ENCODE assay signal across 27 cellular contexts in the genomic region with DNA sequence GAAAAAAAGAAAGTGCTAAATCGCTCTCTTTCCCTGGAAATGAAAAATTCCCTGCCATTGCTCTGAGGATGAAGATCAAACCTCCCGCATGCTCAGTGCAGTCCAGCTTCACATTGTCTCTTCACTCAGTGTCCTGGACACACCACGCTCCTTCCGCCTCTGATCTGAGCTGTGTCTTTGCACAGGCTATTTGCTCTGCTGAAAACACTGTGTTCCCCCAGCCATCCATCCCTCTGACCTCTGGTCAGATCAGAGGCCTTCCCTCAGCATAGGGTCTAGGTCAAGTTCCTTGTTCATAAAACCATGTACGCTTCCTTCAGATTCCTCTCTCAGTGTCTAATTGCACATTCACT. TPM values are rescaled to one million over a fixed set of nuclear protein-coding genes. Genes with fewer than 3 reads are reported as not detected.
DNase-seq lines count a peak whose midpoint lies in the region; ATAC-seq and TF ChIP-seq lines count a peak whose summit lies in the region.
"Had no signal": no experiment of that assay in that cellular context is flagged by ENCODE, and none has a peak within 500 bp of the region (broad histone marks: within the 10 kb centered on the region; RNA-seq: fewer than 3 reads in every experiment).

No MANE protein-coding gene starts in this region.

- H3K4me3 Mint-ChIP-seq in H9 (no peak overlapping the region), WTC11 (no peak overlapping the region), mesothelial cell of epicardium (peak overlapping the region; percentile 32)
- H3K4me3 Mint-ChIP-seq: activated CD8-positive, alpha-beta T cell treated with anti-CD3 and anti-CD28 coated beads, Interleukin-2, amount 10 ng/mL, durations not matched to agents 7 days and 5 days; IgD-negative memory B cell; naive thymus-derived CD4-positive, alpha-beta T cell; stimulated activated memory B cell treated with anti-CD40 and anti-IgM and Interleukin-4, amounts not matched to agents 10 μg/mL and 1 μg/mL and 100 μg/mL, for 72 hours had no signal

- H3K27me3 Mint-ChIP-seq in H9 (ENCODE audit: low read depth): no peaks in the 10 kb centered on the region
- no peaks in the 10 kb centered on the region for H3K27me3 Mint-ChIP-seq in WTC11 (ENCODE audit: low read depth)
- H3K27me3 Mint-ChIP-seq in mesothelial cell of epicardium (ENCODE audit: low read depth): no peaks in the 10 kb centered on the region
- H3K27me3 Mint-ChIP-seq: IgD-negative memory B cell; naive thymus-derived CD4-positive, alpha-beta T cell; stimulated activated memory B cell treated with anti-CD40 and anti-IgM and Interleukin-4, amounts not matched to agents 10 μg/mL and 1 μg/mL and 100 μg/mL, for 72 hours had no signal

- no peaks in the 10 kb centered on the region for H3K4me1 ChIP-seq in H9 (ENCODE audit: insufficient read depth, low read length)
- peaks cover 46 to 50% of the 10 kb centered on the region in 2 donors for H3K4me1 ChIP-seq in thyroid gland

- TF ChIP-seq POLR2A in thyroid gland (IDR thresholded peaks at IDR 0.05): no peak

- H3K36me3 ChIP-seq in thyroid gland: peaks cover 13 to 41% of the 10 kb centered on the region in 2 donors
- H3K36me3 ChIP-seq: ovary had no signal

- TF ChIP-seq CTCF in H9 (conservative IDR thresholded peaks at IDR 0.05) (no peak), WTC11 (IDR thresholded peaks at IDR 0.05) (no peak), mesothelial cell of epicardium (IDR thresholded peaks at IDR 0.05; ENCODE audit: unreplicated experiment) (no peak), thyroid gland (IDR thresholded peaks at IDR 0.05) (no peak)

- H2BK12ac ChIP-seq in H9 (ENCODE audit: insufficient read length, low read depth, low read length): no peak overlapping the region

- H3K18ac ChIP-seq in H9 (ENCODE audit: insufficient read length, low read depth, low read length): no peak overlapping the region

- H3K9me3 Mint-ChIP-seq in H9 (no peaks in the 10 kb centered on the region), WTC11 (no peaks in the 10 kb centered on the region), mesothelial cell of epicardium (no peaks in the 10 kb centered on the region)
- H3K9me3 Mint-ChIP-seq: activated naive CD4-positive, alpha-beta T cell treated with anti-CD3 and anti-CD28 coated beads, Interleukin-2, amount 50 U/mL, for 72 hours; IgD-negative memory B cell; stimulated activated memory B cell treated with anti-CD40 and anti-IgM and Interleukin-4, amounts not matched to agents 10 μg/mL and 1 μg/mL and 100 μg/mL, for 72 hours had no signal

- no peak for DNase-seq in H9
- no peak for DNase-seq in WTC11 (ENCODE audit: low spot score)
- no peak for DNase-seq in mesothelial cell of epicardium (ENCODE audit: low spot score in 2 of 2, unreplicated experiment in 2 of 2)
- DNase-seq in thyroid gland: no peak
- no peak for DNase-seq in activated CD4-positive, alpha-beta T cell treated with anti-CD3 and anti-CD28 coated beads for 48 hours
- DNase-seq in A172 (ENCODE audit: low spot score): no peak
- DNase-seq in kidney glomerular epithelial cell (lab: John Stamatoyannopoulos, UW): no peak
- DNase-seq: activated CD4-positive, CD25-positive, alpha-beta regulatory T cell treated with anti-CD3 and anti-CD28 coated beads, Interleukin-2, amount 50 U/mL, for 72 hours; activated CD8-positive, alpha-beta T cell treated with anti-CD3 and anti-CD28 coated beads, Interleukin-2, amount 10 ng/mL, durations not matched to agents 7 days and 5 days; amygdala; C1 segment of cervical spinal cord; COR-L47; effector CD4-positive, alpha-beta T cell; naive thymus-derived CD4-positive, alpha-beta T cell; NCI-H2107; NCI-H345; NCI-H69; ovary; retina; Right ventricle myocardium superior; T-helper 2 cell had no signal

- H3K36me3 Mint-ChIP-seq in H9 (ENCODE audit: insufficient read depth in 1 of 3, low read depth in 3 of 3): peaks cover 12 to 75% (median 68%) of the 10 kb centered on the region in 3 experiments; a peak in 6 of 7 replicates
- H3K36me3 Mint-ChIP-seq in WTC11: peaks cover 39% of the 10 kb centered on the region
- H3K36me3 Mint-ChIP-seq in mesothelial cell of epicardium: peaks cover 53% of the 10 kb centered on the region
- H3K36me3 Mint-ChIP-seq: activated naive CD4-positive, alpha-beta T cell treated with anti-CD3 and anti-CD28 coated beads, Interleukin-2, amount 50 U/mL, for 72 hours had no signal

- H3K79me1 ChIP-seq in H9 (ENCODE audit: insufficient read depth, low read depth, low read length, poor library complexity, severe bottlenecking): no peaks in the 10 kb centered on the region

- no peak overlapping the region for H2AFZ ChIP-seq in H9 (ENCODE audit: low read length)

- H2BK5ac ChIP-seq in H9 (ENCODE audit: insufficient read length, low read length): no peak overlapping the region

- no peak overlapping the region for H3K4me3 ChIP-seq in thyroid gland (replicated peaks in 1 of 3)
- H3K4me3 ChIP-seq: ovary, thoracic aorta had no signal

- H3K14ac ChIP-seq in H9 (ENCODE audit: insufficient read depth, low read length): no peak overlapping the region

- no peak overlapping the region for H4K5ac ChIP-seq in H9 (ENCODE audit: insufficient read length, low read depth, low read length)

- no peak overlapping the region for H2BK20ac ChIP-seq in H9 (ENCODE audit: low read depth, low read length, poor library complexity, severe bottlenecking)

- H4K8ac ChIP-seq in H9 (replicated peaks; ENCODE audit: insufficient read length, low read depth, low read length): no peak overlapping the region

- H3K79me2 ChIP-seq in H9 (ENCODE audit: insufficient read depth, low read length): no peaks in the 10 kb centered on the region

- H3K27ac Mint-ChIP-seq in H9 (peak overlapping the region in 2 of 3 experiments; percentile 9 to 82; a peak in 3 of 7 replicates), WTC11 (peak overlapping the region; percentile 83), mesothelial cell of epicardium (peak overlapping the region; percentile 82)
- H3K27ac Mint-ChIP-seq: activated CD8-positive, alpha-beta T cell treated with anti-CD3 and anti-CD28 coated beads, Interleukin-2, amount 10 ng/mL, durations not matched to agents 7 days and 5 days; activated naive CD4-positive, alpha-beta T cell treated with anti-CD3 and anti-CD28 coated beads, Interleukin-2, amount 50 U/mL, for 72 hours; IgD-negative memory B cell; naive thymus-derived CD4-positive, alpha-beta T cell; stimulated activated memory B cell treated with anti-CD40 and anti-IgM and Interleukin-4, amounts not matched to agents 10 μg/mL and 1 μg/mL and 100 μg/mL, for 72 hours had no signal

- CTCF ChIA-PET in WTC11 (lab: Charles Lee): interaction anchor here (0.7 to 1.8 kb wide), 3 partner anchors 11 to 49 kb away, joined by 3 to 4 read pairs (median 4); a partner anchor contains a TSS

- H3K56ac ChIP-seq in H9 (ENCODE audit: insufficient read length, low read depth, low read length): no peak overlapping the region

- no peak overlapping the region for H3K4ac ChIP-seq in H9 (ENCODE audit: low read depth, low read length)

- H3K4me2 ChIP-seq in H9 (ENCODE audit: insufficient read depth, insufficient read length, low read length): no peak overlapping the region

- H3K23me2 ChIP-seq in H9 (ENCODE audit: insufficient read length, low read depth, low read length, poor library complexity, severe bottlenecking): no peaks in the 10 kb centered on the region

- H3K23ac ChIP-seq in H9 (ENCODE audit: insufficient read length, low read depth, low read length): peak overlapping the region; percentile 12

- no peak overlapping the region for H2BK120ac ChIP-seq in H9 (ENCODE audit: low read depth, low read length, poor library complexity, severe bottlenecking)

- H4K20me1 ChIP-seq in H9 (ENCODE audit: control insufficient read depth, insufficient read depth, insufficient read length): no peaks in the 10 kb centered on the region

- H3K27ac ChIP-seq in H9 (ENCODE audit: insufficient read length, low read depth, low read length) (no peak overlapping the region), thyroid gland (peak overlapping the region; percentile 84 to 86 (median 84))
- H3K27ac ChIP-seq: ovary, thoracic aorta had no signal

- no peak overlapping the region for H4K91ac ChIP-seq in H9 (ENCODE audit: insufficient read length, low read depth, low read length)

- 0 out of 4 replicates have a peak, but pooled peaks cover 0 to under 1% of the 10 kb centered on the region in 2 experiments for H3K4me1 Mint-ChIP-seq in H9
- H3K4me1 Mint-ChIP-seq in WTC11: peaks cover 5% of the 10 kb centered on the region
- peaks cover 24% of the 10 kb centered on the region for H3K4me1 Mint-ChIP-seq in mesothelial cell of epicardium

- H3K9me3 ChIP-seq in H9 (ENCODE audit: control insufficient read depth, low read depth, low read length) (no peaks in the 10 kb centered on the region), thyroid gland (no peaks in the 10 kb centered on the region)
- H3K9me3 ChIP-seq: ovary, thoracic aorta had no signal

- no peak overlapping the region for H3K9ac ChIP-seq in H9 (ENCODE audit: extremely low read depth, insufficient read length, low read length)

- H3K27me3 ChIP-seq in H9 (ENCODE audit: insufficient read depth, low read length): no peaks in the 10 kb centered on the region
- no peaks in the 10 kb centered on the region for H3K27me3 ChIP-seq in thyroid gland
- H3K27me3 ChIP-seq: ovary had no signal

- no CpG with 5 or more reads among the region's 5 CpGs for WGBS in H9 (ENCODE audit: extremely low coverage, insufficient read length, low lambda C conversion rate)
- WGBS in thyroid gland, 2 donors: 97% methylated on average over 5 of the region's 5 CpGs

- H2AK5ac ChIP-seq in H9 (ENCODE audit: insufficient read length, low read length): no peak overlapping the region

- ATAC-seq in WTC11: no peak
- ATAC-seq: activated CD8-positive, alpha-beta T cell treated with anti-CD3 and anti-CD28 coated beads, Interleukin-2, amount 10 ng/mL, durations not matched to agents 7 days and 5 days; activated naive CD4-positive, alpha-beta T cell treated with anti-CD3 and anti-CD28 coated beads, Interleukin-2, amount 50 U/mL, for 72 hours; left lobe of liver; naive thymus-derived CD4-positive, alpha-beta T cell; Panc1; stimulated activated memory B cell treated with anti-CD40 and anti-IgM and Interleukin-4, amounts not matched to agents 10 μg/mL and 1 μg/mL and 100 μg/mL, for 72 hours had no signal

- POLR2A ChIA-PET in WTC11 (lab: Charles Lee): no interaction called here

- intact Hi-C loops in thyroid gland (cut with DNase I): no loop called here

- H2BK15ac ChIP-seq in H9 (ENCODE audit: low read depth, low read length): no peak overlapping the region

- H3T11ph ChIP-seq in H9 (ENCODE audit: low read length): no peak overlapping the region

RNA-seq across cellular contexts. Expression of gene DSN1, which starts 40.2 kb away (rescaled TPM):
- 20.6 and 22.8 TPM in 2 replicates for total RNA-seq in H9 (2021)
- total RNA-seq in WTC11 (2021): 26.0 to 27.0 TPM (median 26.9 TPM) in 3 replicates
- total RNA-seq in mesothelial cell of epicardium: 12.2 to 15.1 TPM (median 13.7 TPM) in 3 replicates
- total RNA-seq in thyroid gland: 10 to 100 TPM; 10.6 to 14.9 (median 13.0) TPM
- 59.7 and 66.7 TPM in 2 replicates for total RNA-seq in A172 (2014; rRNA removed; shearing (Covaris generic))
